ENCODE assay signal across 15 cellular contexts in the genomic region with DNA sequence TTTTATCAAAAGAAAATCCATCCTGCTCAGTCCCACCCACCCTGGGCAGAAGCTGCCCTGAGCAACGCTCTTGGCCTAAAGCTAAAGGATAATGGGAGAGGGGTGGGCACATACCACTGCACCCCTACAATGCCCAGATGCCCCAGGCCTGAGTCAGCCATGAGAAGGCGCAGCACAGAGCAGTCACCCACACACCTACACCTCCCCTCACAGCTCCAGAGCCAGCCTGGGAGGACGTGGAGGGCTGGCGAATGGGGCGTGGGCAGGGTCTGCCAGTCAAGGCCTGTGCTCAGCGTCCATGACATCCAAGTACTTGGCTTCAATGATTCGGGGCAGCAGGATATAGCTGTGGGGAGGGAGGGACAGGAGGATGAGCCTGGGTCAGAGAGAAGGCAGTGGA. TPM values are rescaled to one million over a fixed set of nuclear protein-coding genes. Genes with fewer than 3 reads are reported as not detected.
DNase-seq lines count a peak whose midpoint lies in the region; ATAC-seq, FAIRE-seq and TF ChIP-seq lines count a peak whose summit lies in the region.
"Had no signal": no experiment of that assay in that cellular context is flagged by ENCODE, and none has a peak within 500 bp of the region (broad histone marks: within the 10 kb centered on the region; RNA-seq: fewer than 3 reads in every experiment).

No MANE protein-coding gene starts in this region.

- no peak for FAIRE-seq in GM12878 (lab: Jason Lieb, UNC)

- no peak overlapping the region for H3K4me3 ChIP-seq in left ventricle myocardium inferior
- H3K4me3 ChIP-seq in GM12878 = no peak overlapping the region
- H3K4me3 ChIP-seq in SJCRH30 = no peak overlapping the region
- H3K4me3 ChIP-seq: BLaER1 treated with 17β-estradiol and CSF1 and Interleukin-3, amounts not matched to agents 10 nM and 100 nM had no signal

- no peak overlapping the region for H3K27ac ChIP-seq in left ventricle myocardium inferior (replicated peaks)
- no peak overlapping the region for H3K27ac ChIP-seq in GM12878 (ENCODE audit: control insufficient read depth, insufficient read depth)
- no peak overlapping the region for H3K27ac ChIP-seq in SJCRH30
- H3K27ac ChIP-seq: BLaER1 treated with 17β-estradiol and CSF1 and Interleukin-3, amounts not matched to agents 10 nM and 100 nM had no signal

- SMC1A ChIA-PET in GM12878 (lab: Charles Lee; ENCODE audit: uncharacterized antibody, unreplicated experiment) = no interaction called here

- in situ Hi-C loops in GM12878 (cut with MboI) = no loop called here

- no peaks in the 10 kb centered on the region for H4K20me1 ChIP-seq in GM12878 (ENCODE audit: control insufficient read depth, insufficient read depth)

- TF ChIP-seq RAD21 in GM12878 (IDR thresholded peaks at IDR 0.05; ENCODE audit: insufficient read depth, low read depth, low read length) = no peak

- no peak for ATAC-seq in Right ventricle myocardium inferior
- ATAC-seq in GM12878 = no peak
- no peak for ATAC-seq in GM18873 (IDR thresholded peaks at IDR 0.05; ENCODE audit: low FRiP score, unreplicated experiment)

- no peak overlapping the region for H2AFZ ChIP-seq in GM12878 (ENCODE audit: control insufficient read depth, low read depth, low read length)

- TF ChIP-seq POLR2A in GM12878 (IDR thresholded peaks at IDR 0.05; ENCODE audit: low read depth, low read length) = 0 out of 2 replicates have a peak, but pooled peaks have one; percentile 26

- intact Hi-C loops in Right ventricle myocardium inferior (cut with DNase I) (loop anchor here (10.0 kb wide), 1 partner anchor 47 kb away; no protein-coding TSS in a partner anchor), left ventricle myocardium inferior (cut with micrococcal nuclease) (no loop called here), GM12878 (cut with micrococcal nuclease; ENCODE audit: unreplicated experiment) (no loop called here)

- H3K9me3 ChIP-seq in left ventricle myocardium inferior (replicated peaks) = no peaks in the 10 kb centered on the region
- H3K9me3 ChIP-seq in GM12878 (replicated peaks; ENCODE audit: control insufficient read depth, insufficient read depth, low read length) = no peaks in the 10 kb centered on the region
- H3K9me3 ChIP-seq in SJCRH30 (replicated peaks) = no peaks in the 10 kb centered on the region
- H3K9me3 ChIP-seq: BLaER1 treated with 17β-estradiol and CSF1 and Interleukin-3, amounts not matched to agents 10 nM and 100 nM had no signal

- DNase-seq in Right ventricle myocardium inferior (ENCODE audit: missing footprints) = peak; percentile 33
- no peak for DNase-seq in left ventricle myocardium inferior
- DNase-seq in GM12878 (ENCODE audit: low read depth, low spot score) = no peak
- peak; percentile 87 for DNase-seq in kidney glomerular epithelial cell (lab: John Stamatoyannopoulos, UW)
- DNase-seq in SJCRH30 = no peak
- DNase-seq in NK-92 (lab: John Stamatoyannopoulos, UW; ENCODE audit: unreplicated experiment) = no peak
- no peak for DNase-seq in NOMO-1 (lab: John Stamatoyannopoulos, UW; ENCODE audit: unreplicated experiment in 2 of 2)
- DNase-seq: 8988T, DMS153, KG1, NCI-H1105 treated with DMSO at 0.1 percent for 48 hours, NCI-H187, NCI-H82 had no signal

- no TSS peak for BruUV-seq in GM12878 (replicated peaks; lab: Mats Ljungman, UMichigan)

- POLR2A ChIA-PET in GM12878 (lab: Charles Lee) = no interaction called here

- H3K79me2 ChIP-seq in GM12878 (ENCODE audit: control insufficient read depth, insufficient read depth, low read length) = no peaks in the 10 kb centered on the region

- H3K27me3 ChIP-seq in left ventricle myocardium inferior (ENCODE audit: low read depth) (no peaks in the 10 kb centered on the region), GM12878 (replicated peaks in 1 of 2; ENCODE audit: control insufficient read depth in 2 of 2, insufficient read depth in 2 of 2, low read length in 1 of 2) (no peaks in the 10 kb centered on the region), SJCRH30 (no peaks in the 10 kb centered on the region)
- H3K27me3 ChIP-seq: BLaER1 treated with 17β-estradiol and CSF1 and Interleukin-3, amounts not matched to agents 10 nM and 100 nM had no signal

- no peak overlapping the region for H3K9ac ChIP-seq in GM12878 (ENCODE audit: control insufficient read depth, insufficient read depth, low read length)
- H3K9ac ChIP-seq: BLaER1 treated with 17β-estradiol and CSF1 and Interleukin-3, amounts not matched to agents 10 nM and 100 nM had no signal

- WGBS in GM12878 (ENCODE audit: insufficient coverage, insufficient replicate concordance, low lambda C conversion rate, missing lambda C conversion rate) = 76% methylated on average over 7 of the region's 7 CpGs

- H3K36me3 ChIP-seq in left ventricle myocardium inferior (peaks cover 1% of the 10 kb centered on the region), GM12878 (ENCODE audit: control insufficient read depth in 2 of 2, insufficient read depth in 2 of 2, low read length in 1 of 2) (peaks cover 0 to 3% of the 10 kb centered on the region in 2 experiments; a peak in 1 of 4 replicates), SJCRH30 (peaks cover 9% of the 10 kb centered on the region)

- CTCF ChIA-PET in GM12878 (lab: Yijun Ruan, JAX) = no interaction called here

- H3K4me1 ChIP-seq in left ventricle myocardium inferior (peaks cover 11% of the 10 kb centered on the region), GM12878 (ENCODE audit: control insufficient read depth, insufficient read depth, low read length) (peaks cover 10% of the 10 kb centered on the region), SJCRH30 (peaks cover 26% of the 10 kb centered on the region)

- no peak for TF ChIP-seq EP300 in GM12878 (IDR thresholded peaks at IDR 0.05; ENCODE audit: borderline replicate concordance in 1 of 2, control insufficient read depth in 1 of 2, low read depth in 2 of 2, low read length in 2 of 2)

- RAD21 ChIA-PET in GM12878 (lab: Charles Lee; ENCODE audit: unreplicated experiment) = no interaction called here

- no peak overlapping the region for H3K4me2 ChIP-seq in GM12878 (ENCODE audit: control insufficient read depth, insufficient read depth)

- no peak for TF ChIP-seq CTCF in left ventricle myocardium inferior (IDR thresholded peaks at IDR 0.05; ENCODE audit: borderline replicate concordance)
- no peak for TF ChIP-seq CTCF in GM12878 (IDR thresholded peaks at IDR 0.05 in 2 of 3, conservative IDR thresholded peaks at IDR 0.05 in 1 of 3; ENCODE audit: control insufficient read depth in 2 of 3, extremely low read depth in 1 of 3, insufficient read depth in 1 of 3, low read depth in 3 of 3, low read length in 3 of 3)

RNA-seq across cellular contexts. Expression of a gene that starts 11.5 kb away (rescaled TPM):
- 0.14 TPM for total RNA-seq in Right ventricle myocardium inferior
- total RNA-seq in left ventricle myocardium inferior = 0.11 TPM
- 0.98 and 1.8 TPM in 2 replicates for total RNA-seq in GM12878 (2013; cell fraction: nucleolus; rRNA removed)
- total RNA-seq in GM12878 (2014; rRNA removed) = 0.76 and 1.6 TPM in 2 replicates
- 0.28 and 0.40 TPM in 2 replicates for total RNA-seq in GM12878 (2014; rRNA removed; fragmentation: Illumina TruSeq; extraction: Trizol)
- 1.9 and 2.3 TPM in 2 replicates for total RNA-seq in GM12878 (2021)
- polyA plus RNA-seq in GM12878 (2011; ENCODE audit: low read depth) = 0.13 TPM
- 0.07 TPM in 1 of 2 replicates, not detected in the other for polyA plus RNA-seq in GM12878 (2011; rRNA removed)
- 0.08 and 0.09 TPM in 2 replicates for polyA plus RNA-seq in GM12878 (2011; cell fraction: cytosol; rRNA removed)
- 0.78 and 0.94 TPM in 2 replicates for polyA plus RNA-seq in GM12878 (2011; cell fraction: nucleus; rRNA removed)
- 0.46 TPM in 2 replicates for polyA plus RNA-seq in GM12878 (2012)
- polyA plus RNA-seq in GM12878 (2014; fragmentation: Illumina TruSeq; extraction: Trizol) = 0.10 and 0.78 TPM in 2 replicates
- under 1 TPM; 0.15 to 0.18 TPM for polyA plus RNA-seq in GM12878 (2014; fragmentation: Nextera tagmentation; extraction: Ambion mirVana)
- 1.5 and 2.0 TPM in 2 replicates for polyA plus RNA-seq in GM12878 (2014; rRNA removed)
- polyA plus RNA-seq in GM12878 (2016; fragmentation: Nextera tagmentation; extraction: Ambion mirVana) = 1 to 10 TPM; 1.5 to 1.9 TPM
- not detected in 2 replicates for polyA minus RNA-seq in GM12878 (2011; rRNA and poly(A)+ RNA removed)
- not detected in 2 replicates for polyA minus RNA-seq in GM12878 (2011; cell fraction: cytosol; rRNA and poly(A)+ RNA removed)
- 0.12 and 0.38 TPM in 2 replicates for polyA minus RNA-seq in GM12878 (2011; cell fraction: nucleus; rRNA and poly(A)+ RNA removed)
- total RNA-seq in SJCRH30 (2014; rRNA removed; shearing (Covaris generic)) = 12.1 and 16.4 TPM in 2 replicates

RNA-seq across cellular contexts. Expression of a gene that starts 18.2 kb away (rescaled TPM):
- 21.4 TPM for total RNA-seq in Right ventricle myocardium inferior
- 17.2 TPM for total RNA-seq in left ventricle myocardium inferior
- 19.1 and 22.1 TPM in 2 replicates for total RNA-seq in GM12878 (2013; cell fraction: nucleolus; rRNA removed)
- 79.8 and 91.8 TPM in 2 replicates for total RNA-seq in GM12878 (2014; rRNA removed)
- 46.5 and 48.4 TPM in 2 replicates for total RNA-seq in GM12878 (2014; rRNA removed; fragmentation: Illumina TruSeq; extraction: Trizol)
- 78.7 and 86.1 TPM in 2 replicates for total RNA-seq in GM12878 (2021)
- 25.0 TPM for polyA plus RNA-seq in GM12878 (2011; ENCODE audit: low read depth)
- polyA plus RNA-seq in GM12878 (2011; rRNA removed) = 29.1 and 38.5 TPM in 2 replicates
- 54.5 and 77.0 TPM in 2 replicates for polyA plus RNA-seq in GM12878 (2011; cell fraction: cytosol; rRNA removed)
- polyA plus RNA-seq in GM12878 (2011; cell fraction: nucleus; rRNA removed) = 44.6 and 49.7 TPM in 2 replicates
- polyA plus RNA-seq in GM12878 (2012) = 43.1 and 47.7 TPM in 2 replicates
- polyA plus RNA-seq in GM12878 (2014; fragmentation: Illumina TruSeq; extraction: Trizol) = 30.8 and 44.4 TPM in 2 replicates
- 10 to 100 TPM in 1 of 2 experiments, 1 to 10 TPM in 1; 5.5 to 30.2 TPM for polyA plus RNA-seq in GM12878 (2014; fragmentation: Nextera tagmentation; extraction: Ambion mirVana)
- 91.2 and 103 TPM in 2 replicates for polyA plus RNA-seq in GM12878 (2014; rRNA removed)
- polyA plus RNA-seq in GM12878 (2016; fragmentation: Nextera tagmentation; extraction: Ambion mirVana) = 100 to 1,000 TPM; 112 to 124 TPM
- 8.0 and 22.7 TPM in 2 replicates for polyA minus RNA-seq in GM12878 (2011; rRNA and poly(A)+ RNA removed)
- polyA minus RNA-seq in GM12878 (2011; cell fraction: cytosol; rRNA and poly(A)+ RNA removed) = 6.1 and 6.5 TPM in 2 replicates
- polyA minus RNA-seq in GM12878 (2011; cell fraction: nucleus; rRNA and poly(A)+ RNA removed) = 3.1 and 7.1 TPM in 2 replicates
- total RNA-seq in SJCRH30 (2014; rRNA removed; shearing (Covaris generic)) = 46.4 and 46.5 TPM in 2 replicates

RNA-seq across cellular contexts. Expression of a gene that starts 23.0 kb away (rescaled TPM):
- total RNA-seq in Right ventricle myocardium inferior (36.5 TPM), left ventricle myocardium inferior (30.0 TPM), GM12878 (2014; rRNA removed) (38.7 and 41.1 TPM in 2 replicates), GM12878 (2014; rRNA removed; fragmentation: Illumina TruSeq; extraction: Trizol) (28.3 and 31.2 TPM in 2 replicates), GM12878 (2021) (40.2 and 55.2 TPM in 2 replicates)
- 81.6 and 86.8 TPM in 2 replicates for total RNA-seq in GM12878 (2013; cell fraction: nucleolus; rRNA removed)
- 25.0 TPM for polyA plus RNA-seq in GM12878 (2011; ENCODE audit: low read depth)
- polyA plus RNA-seq in GM12878 (2011; rRNA removed) (27.8 and 40.7 TPM in 2 replicates), GM12878 (2014; fragmentation: Illumina TruSeq; extraction: Trizol) (9.5 and 21.0 TPM in 2 replicates), GM12878 (2014; fragmentation: Nextera tagmentation; extraction: Ambion mirVana) (1 to 10 TPM; 4.0 to 8.9 TPM), GM12878 (2014; rRNA removed) (40.8 and 45.0 TPM in 2 replicates), GM12878 (2016; fragmentation: Nextera tagmentation; extraction: Ambion mirVana) (10 to 100 TPM; 42.0 to 49.5 TPM)
- polyA plus RNA-seq in GM12878 (2011; cell fraction: cytosol; rRNA removed) = 40.9 and 41.6 TPM in 2 replicates
- 77.0 and 80.1 TPM in 2 replicates for polyA plus RNA-seq in GM12878 (2011; cell fraction: nucleus; rRNA removed)
- 34.0 and 39.2 TPM in 2 replicates for polyA plus RNA-seq in GM12878 (2012)
- 14.2 and 17.7 TPM in 2 replicates for polyA minus RNA-seq in GM12878 (2011; rRNA and poly(A)+ RNA removed)
- 10.0 and 19.3 TPM in 2 replicates for polyA minus RNA-seq in GM12878 (2011; cell fraction: cytosol; rRNA and poly(A)+ RNA removed)
- 10.9 and 14.4 TPM in 2 replicates for polyA minus RNA-seq in GM12878 (2011; cell fraction: nucleus; rRNA and poly(A)+ RNA removed)
- 15.5 and 16.4 TPM in 2 replicates for total RNA-seq in SJCRH30 (2014; rRNA removed; shearing (Covaris generic))

RNA-seq across cellular contexts. Expression of a gene that starts 54.2 kb away (rescaled TPM):
- 19.6 TPM for total RNA-seq in Right ventricle myocardium inferior
- total RNA-seq in left ventricle myocardium inferior = 13.4 TPM
- total RNA-seq in GM12878 (2013; cell fraction: nucleolus; rRNA removed) = 4.6 and 5.1 TPM in 2 replicates
- total RNA-seq in GM12878 (2014; rRNA removed) = 0.33 and 0.56 TPM in 2 replicates
- 0.18 TPM in 2 replicates for total RNA-seq in GM12878 (2014; rRNA removed; fragmentation: Illumina TruSeq; extraction: Trizol)
- 0.44 and 0.48 TPM in 2 replicates for total RNA-seq in GM12878 (2021)
- polyA plus RNA-seq in GM12878 (2011; ENCODE audit: low read depth) = 0.68 TPM
- polyA plus RNA-seq in GM12878 (2011; rRNA removed) = 0.37 and 0.64 TPM in 2 replicates
- 0.90 and 0.95 TPM in 2 replicates for polyA plus RNA-seq in GM12878 (2011; cell fraction: cytosol; rRNA removed)
- polyA plus RNA-seq in GM12878 (2011; cell fraction: nucleus; rRNA removed) = 3.2 and 3.5 TPM in 2 replicates
- polyA plus RNA-seq in GM12878 (2012) = 1.4 and 1.7 TPM in 2 replicates
- 0.08 and 0.26 TPM in 2 replicates for polyA plus RNA-seq in GM12878 (2014; fragmentation: Illumina TruSeq; extraction: Trizol)
- under 1 TPM; 0.03 to 0.04 TPM for polyA plus RNA-seq in GM12878 (2014; fragmentation: Nextera tagmentation; extraction: Ambion mirVana)
- polyA plus RNA-seq in GM12878 (2014; rRNA removed) = 0.48 and 0.90 TPM in 2 replicates
- polyA plus RNA-seq in GM12878 (2016; fragmentation: Nextera tagmentation; extraction: Ambion mirVana) = under 1 TPM; 0.08 to 0.11 TPM
- polyA minus RNA-seq in GM12878 (2011; rRNA and poly(A)+ RNA removed) = 0.51 and 1.3 TPM in 2 replicates
- not detected in 2 replicates for polyA minus RNA-seq in GM12878 (2011; cell fraction: cytosol; rRNA and poly(A)+ RNA removed)
- 0.36 and 0.67 TPM in 2 replicates for polyA minus RNA-seq in GM12878 (2011; cell fraction: nucleus; rRNA and poly(A)+ RNA removed)
- 3.2 and 3.4 TPM in 2 replicates for total RNA-seq in SJCRH30 (2014; rRNA removed; shearing (Covaris generic))

Comparison
In these comparisons a context has a peak if more than half of its experiments do, and no peak if none do; other contexts are left out.
1. DNase-seq: peak in Right ventricle myocardium inferior (single experiment) and kidney glomerular epithelial cell (single experiment); none in left ventricle myocardium inferior (single experiment), GM12878 (single experiment), SJCRH30 (0 of 2), NK-92 (single experiment) and NOMO-1 (0 of 2).